Comparison of ENCODE assay signal across 1 cellular context in the genomic region with DNA sequence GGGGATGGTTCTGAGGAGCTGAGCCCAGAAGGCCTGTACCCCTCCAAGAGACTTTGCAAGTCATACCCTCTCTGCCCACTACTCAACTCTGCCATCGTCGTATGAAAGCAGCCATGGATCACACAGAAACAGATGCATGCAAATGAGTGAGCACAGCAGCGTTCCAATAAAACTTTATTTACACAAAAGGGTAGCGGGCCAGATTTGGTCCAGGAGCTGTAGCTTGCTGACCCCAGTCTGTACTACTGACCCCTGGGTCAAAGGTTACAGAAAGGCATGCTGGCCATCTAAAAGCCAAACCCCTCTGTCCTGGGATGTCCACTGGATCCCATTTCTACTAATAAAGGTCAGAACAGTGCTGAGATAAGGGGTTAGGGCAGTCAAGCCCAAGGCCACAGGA.
TF ChIP-seq lines count a peak whose summit lies in the region.

No MANE protein-coding gene starts in this region.

TF ChIP-seq in H1, 55 proteins besides CTCF, POLR2A, EP300 and RAD21:
- TF ChIP-seq SIX5 (IDR thresholded peaks at IDR 0.05; ENCODE audit: low read depth, low read length) (no peak), POU5F1 (IDR thresholded peaks at IDR 0.05; ENCODE audit: low read depth, low read length) (no peak), TBP (IDR thresholded peaks at IDR 0.05; ENCODE audit: low read depth, low read length) (no peak), BRCA1 (IDR thresholded peaks at IDR 0.05; ENCODE audit: low read depth, low read length) (no peak), PHF8 (conservative IDR thresholded peaks at IDR 0.05; ENCODE audit: low read depth, low read length) (no peak), TAF7 (optimal IDR thresholded peaks at IDR 0.05; ENCODE audit: borderline replicate concordance, low read depth, low read length) (no peak), SP1 (IDR thresholded peaks at IDR 0.05; ENCODE audit: low read depth, low read length) (no peak), NANOG (IDR thresholded peaks at IDR 0.05; ENCODE audit: insufficient read depth, low read depth, low read length, poor library complexity, severe bottlenecking) (no peak), GABPA (IDR thresholded peaks at IDR 0.05; ENCODE audit: borderline replicate concordance, insufficient read depth, low read length) (no peak), CEBPB (IDR thresholded peaks at IDR 0.05; ENCODE audit: low read depth, low read length) (no peak), EGR1 (IDR thresholded peaks at IDR 0.05; ENCODE audit: borderline replicate concordance, low read depth, low read length) (no peak), CTBP2 (IDR thresholded peaks at IDR 0.05; ENCODE audit: borderline replicate concordance, insufficient read depth, insufficient read length, low read length) (no peak), SRF (IDR thresholded peaks at IDR 0.05; ENCODE audit: low read depth, low read length) (no peak)
- TF ChIP-seq, protein P1, sequence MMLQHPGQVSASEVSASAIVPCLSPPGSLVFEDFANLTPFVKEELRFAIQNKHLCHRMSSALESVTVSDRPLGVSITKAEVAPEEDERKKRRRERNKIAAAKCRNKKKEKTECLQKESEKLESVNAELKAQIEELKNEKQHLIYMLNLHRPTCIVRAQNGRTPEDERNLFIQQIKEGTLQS (IDR thresholded peaks at IDR 0.05; ENCODE audit: insufficient read depth, low read depth, low read length) = no peak
